Comparison of ENCODE assay signal across 1 cellular context in genomic region chr19:5156231-5156986, GRCh38.
TF ChIP-seq lines count a peak whose summit lies in the region.

No MANE protein-coding gene starts in this region.

TF ChIP-seq in GM12878, 131 proteins besides CTCF, POLR2A, EP300 and RAD21 (continued from another document):
- TF ChIP-seq ZZZ3 (IDR thresholded peaks at IDR 0.05; ENCODE audit: control insufficient read depth, insufficient read length, low read depth): no peak
- no peak for TF ChIP-seq TCF7 (IDR thresholded peaks at IDR 0.05; ENCODE audit: borderline replicate concordance)
- TF ChIP-seq CHD4 (IDR thresholded peaks at IDR 0.05): no peak
- TF ChIP-seq HDAC6 (IDR thresholded peaks at IDR 0.05; ENCODE audit: unreplicated experiment): no peak
- no peak for TF ChIP-seq SUPT20H (IDR thresholded peaks at IDR 0.05; ENCODE audit: borderline replicate concordance, control insufficient read depth, low read depth, low read length)
- TF ChIP-seq PAX8 (IDR thresholded peaks at IDR 0.05): no peak
TF ChIP-seq in GM12878: peak in this region for 0.
